8 cellular contexts compared by ENCODE assay signal in genomic region chr20:36462440-36463211, GRCh38.
DNase-seq lines count a peak whose midpoint lies in the region; ATAC-seq and TF ChIP-seq lines count a peak whose summit lies in the region.

No MANE protein-coding gene starts in this region.

- no peak for TF ChIP-seq CTCF in type B pancreatic cell (conservative IDR thresholded peaks at IDR 0.05)

- H3K4me1 Mint-ChIP-seq in type B pancreatic cell (ENCODE audit: unreplicated experiment), result peaks cover 38% of the 10 kb centered on the region

- peak overlapping the region; percentile 95 for H3K4me3 Mint-ChIP-seq in type B pancreatic cell

- H3K27ac Mint-ChIP-seq in type B pancreatic cell, result peak overlapping the region; percentile 92

- H3K9me3 Mint-ChIP-seq in type B pancreatic cell, result no peaks in the 10 kb centered on the region

- DNase-seq in NCI-H146 (lab: John Stamatoyannopoulos, UW) (peak; percentile 39), NCI-H146 treated with DMSO at 0.1 percent for 48 hours (lab: John Stamatoyannopoulos, UW; ENCODE audit: unreplicated experiment) (no peak), dermis blood vessel endothelial cell (peak; percentile 83), medulla oblongata (ENCODE audit: extremely low spot score) (peak; percentile 57), type B pancreatic cell (ENCODE audit: extremely low spot score, unreplicated experiment) (no peak)

- ATAC-seq in GM21529 (IDR thresholded peaks at IDR 0.05; ENCODE audit: unreplicated experiment), result no peak
- ATAC-seq in GM18907 (IDR thresholded peaks at IDR 0.05; ENCODE audit: unreplicated experiment), result no peak

- H3K36me3 Mint-ChIP-seq in type B pancreatic cell, result no peaks in the 10 kb centered on the region

- H3K27me3 Mint-ChIP-seq in type B pancreatic cell, result no peaks in the 10 kb centered on the region

TF ChIP-seq in PFSK-1, 5 proteins besides CTCF, POLR2A, EP300 and RAD21:
- TF ChIP-seq REST (IDR thresholded peaks at IDR 0.05; ENCODE audit: insufficient read depth in 1 of 2, low read depth in 2 of 2, low read length in 2 of 2) (no peak), SIN3A (IDR thresholded peaks at IDR 0.05; ENCODE audit: borderline replicate concordance, insufficient read depth, low read length) (peak; percentile 12; the same call in 1 of the 2 replicates), TAF1 (IDR thresholded peaks at IDR 0.05; ENCODE audit: borderline replicate concordance, insufficient read depth, low read length) (no peak)

Comparison
In these comparisons a context has a peak if more than half of its experiments do, and no peak if none do; other contexts are left out.
1. DNase-seq: peak in NCI-H146 (single experiment), dermis blood vessel endothelial cell (single experiment) and medulla oblongata (single experiment); none in NCI-H146 treated with DMSO at 0.1 percent for 48 hours (single experiment) and type B pancreatic cell (single experiment).